Comparison of ENCODE assay signal across 1 cellular context in the genomic region with DNA sequence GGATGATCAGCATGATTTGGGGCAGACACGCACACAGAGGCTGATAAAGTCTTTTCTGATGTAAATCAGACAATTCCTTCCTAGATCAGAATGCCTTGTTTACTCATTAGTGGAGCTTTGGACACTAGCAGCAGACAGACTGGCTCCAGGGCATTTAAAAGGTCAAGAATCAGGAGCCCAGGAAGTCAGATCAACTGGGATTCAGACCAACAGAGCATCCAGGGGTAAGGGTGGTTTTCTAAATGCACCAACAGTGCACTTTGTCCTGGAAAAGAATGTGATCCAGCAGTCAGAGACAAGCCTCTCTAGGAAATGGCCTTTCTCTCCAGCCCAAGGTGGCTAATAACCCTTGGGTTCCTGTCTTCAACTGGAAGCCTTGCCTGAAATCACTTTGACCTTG.
TF ChIP-seq lines count a peak whose summit lies in the region.

No MANE protein-coding gene starts in this region.

TF ChIP-seq in GM23338, 12 proteins besides CTCF, POLR2A, EP300 and RAD21 (continued from another document):
- TF ChIP-seq, protein P1, sequence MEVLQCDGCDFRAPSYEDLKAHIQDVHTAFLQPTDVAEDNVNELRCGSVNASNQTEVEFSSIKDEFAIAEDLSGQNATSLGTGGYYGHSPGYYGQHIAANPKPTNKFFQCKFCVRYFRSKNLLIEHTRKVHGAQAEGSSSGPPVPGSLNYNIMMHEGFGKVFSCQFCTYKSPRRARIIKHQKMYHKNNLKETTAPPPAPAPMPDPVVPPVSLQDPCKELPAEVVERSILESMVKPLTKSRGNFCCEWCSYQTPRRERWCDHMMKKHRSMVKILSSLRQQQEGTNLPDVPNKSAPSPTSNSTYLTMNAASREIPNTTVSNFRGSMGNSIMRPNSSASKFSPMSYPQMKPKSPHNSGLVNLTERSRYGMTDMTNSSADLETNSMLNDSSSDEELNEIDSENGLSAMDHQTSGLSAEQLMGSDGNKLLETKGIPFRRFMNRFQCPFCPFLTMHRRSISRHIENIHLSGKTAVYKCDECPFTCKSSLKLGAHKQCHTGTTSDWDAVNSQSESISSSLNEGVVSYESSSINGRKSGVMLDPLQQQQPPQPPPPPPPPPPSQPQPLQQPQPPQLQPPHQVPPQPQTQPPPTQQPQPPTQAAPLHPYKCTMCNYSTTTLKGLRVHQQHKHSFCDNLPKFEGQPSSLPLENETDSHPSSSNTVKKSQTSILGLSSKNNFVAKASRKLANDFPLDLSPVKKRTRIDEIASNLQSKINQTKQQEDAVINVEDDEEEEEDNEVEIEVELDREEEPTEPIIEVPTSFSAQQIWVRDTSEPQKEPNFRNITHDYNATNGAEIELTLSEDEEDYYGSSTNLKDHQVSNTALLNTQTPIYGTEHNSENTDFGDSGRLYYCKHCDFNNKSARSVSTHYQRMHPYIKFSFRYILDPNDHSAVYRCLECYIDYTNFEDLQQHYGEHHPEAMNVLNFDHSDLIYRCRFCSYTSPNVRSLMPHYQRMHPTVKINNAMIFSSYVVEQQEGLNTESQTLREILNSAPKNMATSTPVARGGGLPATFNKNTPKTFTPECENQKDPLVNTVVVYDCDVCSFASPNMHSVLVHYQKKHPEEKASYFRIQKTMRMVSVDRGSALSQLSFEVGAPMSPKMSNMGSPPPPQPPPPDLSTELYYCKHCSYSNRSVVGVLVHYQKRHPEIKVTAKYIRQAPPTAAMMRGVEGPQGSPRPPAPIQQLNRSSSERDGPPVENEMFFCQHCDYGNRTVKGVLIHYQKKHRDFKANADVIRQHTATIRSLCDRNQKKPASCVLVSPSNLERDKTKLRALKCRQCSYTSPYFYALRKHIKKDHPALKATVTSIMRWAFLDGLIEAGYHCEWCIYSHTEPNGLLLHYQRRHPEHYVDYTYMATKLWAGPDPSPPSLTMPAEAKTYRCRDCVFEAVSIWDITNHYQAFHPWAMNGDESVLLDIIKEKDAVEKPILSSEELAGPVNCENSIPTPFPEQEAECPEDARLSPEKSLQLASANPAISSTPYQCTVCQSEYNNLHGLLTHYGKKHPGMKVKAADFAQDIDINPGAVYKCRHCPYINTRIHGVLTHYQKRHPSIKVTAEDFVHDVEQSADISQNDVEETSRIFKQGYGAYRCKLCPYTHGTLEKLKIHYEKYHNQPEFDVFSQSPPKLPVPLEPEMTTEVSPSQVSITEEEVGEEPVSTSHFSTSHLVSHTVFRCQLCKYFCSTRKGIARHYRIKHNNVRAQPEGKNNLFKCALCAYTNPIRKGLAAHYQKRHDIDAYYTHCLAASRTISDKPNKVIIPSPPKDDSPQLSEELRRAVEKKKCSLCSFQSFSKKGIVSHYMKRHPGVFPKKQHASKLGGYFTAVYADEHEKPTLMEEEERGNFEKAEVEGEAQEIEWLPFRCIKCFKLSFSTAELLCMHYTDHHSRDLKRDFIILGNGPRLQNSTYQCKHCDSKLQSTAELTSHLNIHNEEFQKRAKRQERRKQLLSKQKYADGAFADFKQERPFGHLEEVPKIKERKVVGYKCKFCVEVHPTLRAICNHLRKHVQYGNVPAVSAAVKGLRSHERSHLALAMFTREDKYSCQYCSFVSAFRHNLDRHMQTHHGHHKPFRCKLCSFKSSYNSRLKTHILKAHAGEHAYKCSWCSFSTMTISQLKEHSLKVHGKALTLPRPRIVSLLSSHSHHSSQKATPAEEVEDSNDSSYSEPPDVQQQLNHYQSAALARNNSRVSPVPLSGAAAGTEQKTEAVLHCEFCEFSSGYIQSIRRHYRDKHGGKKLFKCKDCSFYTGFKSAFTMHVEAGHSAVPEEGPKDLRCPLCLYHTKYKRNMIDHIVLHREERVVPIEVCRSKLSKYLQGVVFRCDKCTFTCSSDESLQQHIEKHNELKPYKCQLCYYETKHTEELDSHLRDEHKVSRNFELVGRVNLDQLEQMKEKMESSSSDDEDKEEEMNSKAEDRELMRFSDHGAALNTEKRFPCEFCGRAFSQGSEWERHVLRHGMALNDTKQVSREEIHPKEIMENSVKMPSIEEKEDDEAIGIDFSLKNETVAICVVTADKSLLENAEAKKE (CRISPR knock-in tag; IDR thresholded peaks at IDR 0.05): no peak
- no peak for TF ChIP-seq EZH2 (IDR thresholded peaks at IDR 0.05; ENCODE audit: low read depth, unreplicated experiment)
- TF ChIP-seq CREB1 (CRISPR knock-in tag; IDR thresholded peaks at IDR 0.05; ENCODE audit: low read depth): no peak
- no peak for TF ChIP-seq ZNF331 (CRISPR knock-in tag; IDR thresholded peaks at IDR 0.05; ENCODE audit: low read depth)
- no peak for TF ChIP-seq NANOG (IDR thresholded peaks at IDR 0.05; ENCODE audit: borderline replicate concordance)
